13 cellular contexts compared by ENCODE assay signal in genomic region chr15:57427367-57427821, GRCh38. TPM values are rescaled to one million over a fixed set of nuclear protein-coding genes. Genes with fewer than 3 reads are reported as not detected.
DNase-seq lines count a peak whose midpoint lies in the region; ATAC-seq, FAIRE-seq and TF ChIP-seq lines count a peak whose summit lies in the region.
"Had no signal": no experiment of that assay in that cellular context is flagged by ENCODE, and none has a peak within 500 bp of the region (broad histone marks: within the 10 kb centered on the region; RNA-seq: fewer than 3 reads in every experiment).

No MANE protein-coding gene starts in this region.

- H3K36me3 ChIP-seq in colonic mucosa = no peaks in the 10 kb centered on the region

- peak; percentile 20 for FAIRE-seq in urothelium cell line (lab: Jason Lieb, UNC)
- FAIRE-seq: GM12891, TTC549 had no signal

- no peaks in the 10 kb centered on the region for H3K9me3 Mint-ChIP-seq in stimulated activated naive CD8-positive, alpha-beta T cell treated with anti-CD3 and anti-CD28 coated beads, Interleukin-15, amount 100 ng/mL, for 72 hours
- H3K9me3 Mint-ChIP-seq: nephron progenitor cell had no signal

- no peaks in the 10 kb centered on the region for H3K9me3 ChIP-seq in colonic mucosa

- H3K27ac Mint-ChIP-seq in stimulated activated naive CD8-positive, alpha-beta T cell treated with anti-CD3 and anti-CD28 coated beads, Interleukin-15, amount 100 ng/mL, for 72 hours = no peak overlapping the region

- peak overlapping the region; percentile 40 for H3K27ac ChIP-seq in colonic mucosa

- H3K4me3 ChIP-seq in colonic mucosa = no peak overlapping the region

- H3K4me3 Mint-ChIP-seq in stimulated activated naive CD8-positive, alpha-beta T cell treated with anti-CD3 and anti-CD28 coated beads, Interleukin-15, amount 100 ng/mL, for 72 hours = no peak overlapping the region

- H3K27me3 ChIP-seq in colonic mucosa = no peaks in the 10 kb centered on the region

- peaks cover 14% of the 10 kb centered on the region for H3K4me1 ChIP-seq in colonic mucosa

- DNase-seq in LHCN-M2 (ENCODE audit: low read depth) (peak; percentile 74), colonic mucosa (peak; percentile 75), left lobe of liver (ENCODE audit: low spot score) (peak; percentile 66), urothelium cell line (ENCODE audit: low spot score) (peak; percentile 79), activated gamma-delta T cell (lab: John Stamatoyannopoulos, UW) (no peak), NCI-H187 treated with DMSO at 0.1 percent for 48 hours (lab: John Stamatoyannopoulos, UW) (no peak)
- no peak for DNase-seq in stimulated activated naive CD8-positive, alpha-beta T cell treated with anti-CD3 and anti-CD28 coated beads, Interleukin-15, amount 100 ng/mL, for 72 hours
- DNase-seq: activated effector memory CD4-positive, alpha-beta T cell treated with anti-CD3 and anti-CD28 coated beads, Interleukin-2, amount 50 U/mL, for 16 hours; HCEC 1CT; NCI-H510A treated with DMSO at 0.1 percent for 48 hours; nephron progenitor cell had no signal

- intact Hi-C loops in colonic mucosa (cut with DNase I) = no loop called here

- ATAC-seq in left lobe of liver = peak; percentile 82
- ATAC-seq in stimulated activated naive CD8-positive, alpha-beta T cell treated with anti-CD3 and anti-CD28 coated beads, Interleukin-15, amount 100 ng/mL, for 72 hours = no peak

- H3K4me1 Mint-ChIP-seq in stimulated activated naive CD8-positive, alpha-beta T cell treated with anti-CD3 and anti-CD28 coated beads, Interleukin-15, amount 100 ng/mL, for 72 hours = no peaks in the 10 kb centered on the region

- no peak overlapping the region for H3K9ac ChIP-seq in colonic mucosa (ENCODE audit: low read depth in 2 of 2, low read length in 2 of 2)

- peaks cover 16% of the 10 kb centered on the region for H3K27me3 Mint-ChIP-seq in stimulated activated naive CD8-positive, alpha-beta T cell treated with anti-CD3 and anti-CD28 coated beads, Interleukin-15, amount 100 ng/mL, for 72 hours

- TF ChIP-seq CTCF in colonic mucosa (IDR thresholded peaks at IDR 0.05) = no peak

RNA-seq across cellular contexts. Expression of gene CGNL1, which starts 51.1 kb away (rescaled TPM):
- total RNA-seq in LHCN-M2 (2014; rRNA removed) (2.0 and 2.2 TPM in 2 replicates), colonic mucosa (1 to 10 TPM; 3.9 to 4.7 TPM), left lobe of liver (42.9 TPM)
- 5.8 TPM for polyA plus RNA-seq in LHCN-M2 (2012)

Comparison
In these comparisons a context has a peak if more than half of its experiments do, and no peak if none do; other contexts are left out.
1. DNase-seq: peak in LHCN-M2 (single experiment), colonic mucosa (single experiment), left lobe of liver (single experiment) and urothelium cell line (single experiment); none in stimulated activated naive CD8-positive, alpha-beta T cell treated with anti-CD3 and anti-CD28 coated beads, Interleukin-15, amount 100 ng/mL, for 72 hours (0 of 2), activated gamma-delta T cell (single experiment) and NCI-H187 treated with DMSO at 0.1 percent for 48 hours (single experiment).